8 cellular contexts compared by ENCODE assay signal in genomic region chr4:126174627-126175026, GRCh38.
"Had no signal": no experiment of that assay in that cellular context is flagged by ENCODE, and none has a peak within 500 bp of the region (broad histone marks: within the 10 kb centered on the region; RNA-seq: fewer than 3 reads in every experiment).

No MANE protein-coding gene starts in this region.

- FAIRE-seq: HepG2, HTR-8/SVneo had no signal

- H3K27ac ChIP-seq: HL-60, KMS-11 had no signal

- DNase-seq: IMR-90, Karpas-422, KBM-7, KG1 had no signal

- H3K4me2 ChIP-seq: KMS-11 had no signal

- ATAC-seq: HepG2 had no signal

- H3K9ac ChIP-seq: KMS-11 had no signal
